ENCODE assay signal across 20 cellular contexts in the genomic region with DNA sequence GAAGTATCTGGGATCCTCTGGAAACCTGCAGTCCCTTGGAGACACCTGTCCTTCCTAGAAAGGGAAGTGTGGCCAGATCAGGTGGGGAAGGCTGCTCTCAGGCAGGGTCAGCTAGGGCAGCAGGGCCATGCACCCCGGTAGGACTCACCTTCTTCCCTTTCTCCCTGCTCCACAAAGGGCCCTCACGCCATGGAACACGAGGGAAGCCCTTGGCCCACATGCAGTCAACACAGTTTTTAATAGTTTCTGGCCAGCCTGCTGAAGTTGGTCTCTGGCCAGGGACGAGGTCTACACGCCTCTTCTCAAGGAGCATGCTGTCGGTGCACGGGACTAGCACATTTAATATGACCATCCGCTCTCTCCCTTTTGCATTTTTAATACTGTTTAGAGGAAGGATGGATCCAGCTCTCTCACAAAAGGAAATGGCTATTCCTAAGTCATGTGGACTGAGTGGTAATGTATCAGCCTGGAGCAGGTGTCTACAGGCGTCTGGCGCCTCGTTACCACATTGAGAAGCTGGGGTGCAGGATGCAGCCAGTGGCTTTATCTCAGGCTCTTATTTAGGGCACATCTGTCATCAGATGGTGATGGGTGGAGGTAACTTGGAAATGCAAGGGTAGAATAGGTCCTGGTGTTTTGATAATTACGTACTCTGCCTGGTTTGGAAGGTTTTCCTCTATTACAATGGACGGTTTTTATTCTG.
DNase-seq lines count a peak whose midpoint lies in the region; ATAC-seq and TF ChIP-seq lines count a peak whose summit lies in the region.
"Had no signal": no experiment of that assay in that cellular context is flagged by ENCODE, and none has a peak within 500 bp of the region (broad histone marks: within the 10 kb centered on the region; RNA-seq: fewer than 3 reads in every experiment).

No MANE protein-coding gene starts in this region.

- no peaks in the 10 kb centered on the region for H3K9me3 ChIP-seq in CD4-positive, alpha-beta T cell (ENCODE audit: control insufficient read depth, low read length)
- H3K9me3 ChIP-seq in breast epithelium, result no peaks in the 10 kb centered on the region

- H3K4me3 ChIP-seq in breast epithelium, result no peak overlapping the region

- H3K36me3 ChIP-seq in breast epithelium, result no peaks in the 10 kb centered on the region

- H3K4me3 Mint-ChIP-seq in CD4-positive, alpha-beta T cell, result peak overlapping the region; percentile 49
- H3K4me3 Mint-ChIP-seq in activated T-helper 17 cell treated with anti-CD3 and anti-CD28 coated beads, Interleukin-2, amount 50 U/mL, for 72 hours, result peak overlapping the region; percentile 91
- peak overlapping the region in 8 of 10 donors; percentile 5 to 59 (median 42) for H3K4me3 Mint-ChIP-seq in naive thymus-derived CD8-positive, alpha-beta T cell

- no peaks in the 10 kb centered on the region for H3K27me3 Mint-ChIP-seq in CD4-positive, alpha-beta T cell
- H3K27me3 Mint-ChIP-seq in activated T-helper 17 cell treated with anti-CD3 and anti-CD28 coated beads, Interleukin-2, amount 50 U/mL, for 72 hours, result no peaks in the 10 kb centered on the region
- peaks cover 0 to 6% (median 0%) of the 10 kb centered on the region in 5 donors for H3K27me3 Mint-ChIP-seq in naive thymus-derived CD8-positive, alpha-beta T cell

- no peak for DNase-seq in CD4-positive, alpha-beta T cell
- DNase-seq in DMS 273 treated with DMSO at 0.1 percent for 48 hours (lab: John Stamatoyannopoulos, UW) (peak; percentile 56), T1000 (lab: John Stamatoyannopoulos, UW) (no peak), breast epithelium (ENCODE audit: low spot score in 2 of 2) (no peak)
- no peak for DNase-seq in naive thymus-derived CD8-positive, alpha-beta T cell
- DNase-seq: activated CD4-positive, alpha-beta T cell treated with anti-CD3 and anti-CD28 coated beads, Interleukin-2, amount 50 U/mL, for 4 hours; activated naive CD4-positive, alpha-beta T cell treated with Interleukin-2 at 50 U/mL for 16 hours; Calu3; cortex of kidney; foreskin melanocyte; GDM1; GOT3; NCI-H2081 treated with DMSO at 0.1 percent for 48 hours; occipital lobe had no signal

- no peak for TF ChIP-seq POLR2A in breast epithelium (IDR thresholded peaks at IDR 0.05)

- H3K27ac ChIP-seq in CD4-positive, alpha-beta T cell (ENCODE audit: low read depth, low read length), result no peak overlapping the region
- no peak overlapping the region for H3K27ac ChIP-seq in breast epithelium
- H3K27ac ChIP-seq: HL-60 had no signal

- H3K27ac Mint-ChIP-seq in CD4-positive, alpha-beta T cell, result peak overlapping the region; percentile 65
- no peak overlapping the region for H3K27ac Mint-ChIP-seq in activated T-helper 17 cell treated with anti-CD3 and anti-CD28 coated beads, Interleukin-2, amount 50 U/mL, for 72 hours
- peak overlapping the region in 8 of 10 donors; percentile 30 to 82 (median 60) for H3K27ac Mint-ChIP-seq in naive thymus-derived CD8-positive, alpha-beta T cell

- H3K36me3 Mint-ChIP-seq in CD4-positive, alpha-beta T cell (ENCODE audit: low read depth), result peaks cover 9% of the 10 kb centered on the region
- peaks cover 59% of the 10 kb centered on the region for H3K36me3 Mint-ChIP-seq in activated T-helper 17 cell treated with anti-CD3 and anti-CD28 coated beads, Interleukin-2, amount 50 U/mL, for 72 hours (ENCODE audit: low read depth)
- H3K36me3 Mint-ChIP-seq in naive thymus-derived CD8-positive, alpha-beta T cell, result peaks cover 0 to 10% (median 0%) of the 10 kb centered on the region in 3 donors

- POLR2A ChIA-PET in CD4-positive, alpha-beta T cell (lab: Charles Lee), result interaction anchor here (1.6 to 4.6 kb wide), 2 partner anchors 7 to 8 kb away, joined by 4 to 62 read pairs; no protein-coding TSS in a partner anchor
- POLR2A ChIA-PET in naive thymus-derived CD8-positive, alpha-beta T cell (lab: Charles Lee), result interaction anchor here (1.4 to 7.3 kb wide), 2 partner anchors 43 to 117 kb away, joined by 4 to 168 read pairs; no protein-coding TSS in a partner anchor

- no peak for ATAC-seq in CD4-positive, alpha-beta T cell (ENCODE audit: poor library complexity)
- ATAC-seq in activated T-helper 17 cell treated with anti-CD3 and anti-CD28 coated beads, Interleukin-2, amount 50 U/mL, for 72 hours (replicated peaks), result no peak
- no peak for ATAC-seq in naive thymus-derived CD8-positive, alpha-beta T cell
- ATAC-seq in GM21619 (IDR thresholded peaks at IDR 0.05; ENCODE audit: unreplicated experiment), result no peak
- ATAC-seq: Panc1, right cardiac atrium, SK-N-SH treated with all-trans-retinoic acid at 6 μM for 48 hours had no signal

- no peaks in the 10 kb centered on the region for H3K4me1 ChIP-seq in breast epithelium

- no peaks in the 10 kb centered on the region for H3K27me3 ChIP-seq in CD4-positive, alpha-beta T cell (ENCODE audit: control insufficient read depth, insufficient read depth, low read length)
- H3K27me3 ChIP-seq in breast epithelium, result peaks cover 0 to 12% of the 10 kb centered on the region in 2 donors

- H3K4me1 Mint-ChIP-seq in CD4-positive, alpha-beta T cell (ENCODE audit: low read depth), result peaks cover 45% of the 10 kb centered on the region
- peaks cover 16% of the 10 kb centered on the region for H3K4me1 Mint-ChIP-seq in activated T-helper 17 cell treated with anti-CD3 and anti-CD28 coated beads, Interleukin-2, amount 50 U/mL, for 72 hours
- H3K4me1 Mint-ChIP-seq in naive thymus-derived CD8-positive, alpha-beta T cell, result peaks cover 29 to 69% (median 64%) of the 10 kb centered on the region in 4 donors

- intact Hi-C loops in CD4-positive, alpha-beta T cell (cut with DNase I, micrococcal nuclease), result loop anchor here in 1 of 2 experiments (5.0 to 10.0 kb wide), 2 partner anchors 86 to 392 kb away; partner anchors contain the start of gene OTUD7A
- intact Hi-C loops in breast epithelium (cut with DNase I; ENCODE audit: low total_unique reads), result loop anchor here (10.0 kb wide), 2 partner anchors 106 to 276 kb away; no protein-coding TSS in a partner anchor

- CTCF ChIA-PET in CD4-positive, alpha-beta T cell (lab: Charles Lee), result interaction anchor here (1.9 kb wide), 1 partner anchor 45 kb away, joined by 5 read pairs; no protein-coding TSS in a partner anchor

- TF ChIP-seq CTCF in CD4-positive, alpha-beta T cell (IDR thresholded peaks at IDR 0.05), result no peak
- no peak for TF ChIP-seq CTCF in breast epithelium (IDR thresholded peaks at IDR 0.05)

- no peaks in the 10 kb centered on the region for H3K9me3 Mint-ChIP-seq in CD4-positive, alpha-beta T cell
- no peaks in the 10 kb centered on the region for H3K9me3 Mint-ChIP-seq in activated T-helper 17 cell treated with anti-CD3 and anti-CD28 coated beads, Interleukin-2, amount 50 U/mL, for 72 hours
- no peaks in the 10 kb centered on the region for H3K9me3 Mint-ChIP-seq in naive thymus-derived CD8-positive, alpha-beta T cell
